12 cellular contexts compared by ENCODE assay signal in the genomic region with DNA sequence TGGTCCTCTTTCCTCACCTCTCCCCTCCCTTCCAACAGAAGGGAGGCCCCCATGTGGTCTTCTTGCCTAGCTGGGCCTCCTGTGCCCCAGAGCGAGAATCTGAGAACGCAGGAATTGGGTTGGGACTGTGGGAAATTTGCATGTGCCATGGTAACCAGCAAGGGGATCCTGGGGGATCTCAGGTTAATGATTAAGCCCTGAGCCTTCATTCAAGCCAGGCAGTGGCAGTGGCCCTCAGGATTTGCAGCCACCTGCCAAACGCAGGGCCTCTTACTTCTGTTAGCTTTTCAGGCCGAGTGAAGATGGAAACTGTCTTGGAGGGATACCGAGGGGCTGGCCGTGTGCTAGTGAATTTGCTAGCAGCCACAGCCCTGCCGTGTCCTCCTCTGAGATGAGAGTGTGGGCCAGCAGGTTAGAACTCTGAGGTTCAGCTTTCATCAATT. TPM values are rescaled to one million over a fixed set of nuclear protein-coding genes. Genes with fewer than 3 reads are reported as not detected.
DNase-seq lines count a peak whose midpoint lies in the region; ATAC-seq and TF ChIP-seq lines count a peak whose summit lies in the region.
"Had no signal": no experiment of that assay in that cellular context is flagged by ENCODE, and none has a peak within 500 bp of the region (broad histone marks: within the 10 kb centered on the region; RNA-seq: fewer than 3 reads in every experiment).

No MANE protein-coding gene starts in this region.

- DNase-seq in GM06990 (ENCODE audit: extremely low read depth, insufficient read length), result no peak
- DNase-seq in T-helper 17 cell, result no peak
- DNase-seq in HK-2 (ENCODE audit: unreplicated experiment), result no peak
- DNase-seq in cerebellar cortex (ENCODE audit: low spot score), result no peak
- DNase-seq in RKO (ENCODE audit: low spot score), result no peak
- DNase-seq: activated effector memory CD4-positive, alpha-beta T cell treated with Interleukin-2 at 50 U/mL for 16 hours; CD4-positive, CD25-positive, alpha-beta regulatory T cell; NCI-H446 had no signal

- H3K27me3 Mint-ChIP-seq in T-helper 17 cell, result no peaks in the 10 kb centered on the region
- H3K27me3 Mint-ChIP-seq: CD4-positive, CD25-positive, alpha-beta regulatory T cell had no signal

- H3K9ac ChIP-seq in mucosa of stomach (ENCODE audit: low read length), result peak overlapping the region; percentile 20

- peaks cover 8% of the 10 kb centered on the region for H3K4me1 Mint-ChIP-seq in T-helper 17 cell

- H3K9me3 ChIP-seq in T-helper 17 cell (ENCODE audit: control insufficient read depth, low read length, poor library complexity, severe bottlenecking) (no peaks in the 10 kb centered on the region), mucosa of stomach (ENCODE audit: control insufficient read depth, low read length) (no peaks in the 10 kb centered on the region)

- H3K4me3 ChIP-seq in GM06990 (replicated peaks; ENCODE audit: low read depth, low read length) (peak overlapping the region; percentile 25; the same call in 1 of the 2 replicates), mucosa of stomach (ENCODE audit: low read length) (no peak overlapping the region)

- ATAC-seq in GM21528 (IDR thresholded peaks at IDR 0.05; ENCODE audit: low FRiP score, unreplicated experiment), result peak; percentile 40
- ATAC-seq in T-helper 17 cell, result no peak
- no peak for ATAC-seq in HG03469 (IDR thresholded peaks at IDR 0.05; ENCODE audit: unreplicated experiment)

- TF ChIP-seq CTCF in GM06990 (IDR thresholded peaks at IDR 0.05; ENCODE audit: insufficient read depth, low read length, poor library complexity, severe bottlenecking), result no peak

- no peaks in the 10 kb centered on the region for H3K36me3 Mint-ChIP-seq in T-helper 17 cell (ENCODE audit: low read depth)

- peaks cover 40% of the 10 kb centered on the region for H3K4me1 ChIP-seq in mucosa of stomach (ENCODE audit: control insufficient read depth, insufficient read depth, low read length)

- H3K27ac Mint-ChIP-seq in T-helper 17 cell, result peak overlapping the region; percentile 19
- H3K27ac Mint-ChIP-seq: T-helper 1 cell treated with Interleukin-12 subunit alpha and Interleukin-12 subunit beta and Interleukin-4 antibody, amounts not matched to agents 30 μg/mL and 1 μg/mL, for 36 hours had no signal

- H3K27me3 ChIP-seq in GM06990 (replicated peaks; ENCODE audit: control insufficient read depth, insufficient read depth, low read length), result no peaks in the 10 kb centered on the region
- no peaks in the 10 kb centered on the region for H3K27me3 ChIP-seq in mucosa of stomach (ENCODE audit: control insufficient read depth, insufficient read depth, low read length)

- H3K36me3 ChIP-seq in GM06990 (ENCODE audit: control insufficient read depth, insufficient read depth, low read length) (peaks cover 2% of the 10 kb centered on the region), mucosa of stomach (ENCODE audit: control insufficient read depth, insufficient read depth, low read length) (no peaks in the 10 kb centered on the region)

- no peak overlapping the region for H3K4me3 Mint-ChIP-seq in T-helper 17 cell
- H3K4me3 Mint-ChIP-seq: CD4-positive, CD25-positive, alpha-beta regulatory T cell; T-helper 1 cell treated with Interleukin-12 subunit alpha and Interleukin-12 subunit beta and Interleukin-4 antibody, amounts not matched to agents 30 μg/mL and 1 μg/mL, for 36 hours had no signal

RNA-seq across cellular contexts. Expression of a gene that starts 40.3 kb away (rescaled TPM):
- total RNA-seq in T-helper 17 cell, result 10 to 100 TPM; 36.7 to 46.7 TPM
